ENCODE assay signal across 18 cellular contexts in the genomic region with DNA sequence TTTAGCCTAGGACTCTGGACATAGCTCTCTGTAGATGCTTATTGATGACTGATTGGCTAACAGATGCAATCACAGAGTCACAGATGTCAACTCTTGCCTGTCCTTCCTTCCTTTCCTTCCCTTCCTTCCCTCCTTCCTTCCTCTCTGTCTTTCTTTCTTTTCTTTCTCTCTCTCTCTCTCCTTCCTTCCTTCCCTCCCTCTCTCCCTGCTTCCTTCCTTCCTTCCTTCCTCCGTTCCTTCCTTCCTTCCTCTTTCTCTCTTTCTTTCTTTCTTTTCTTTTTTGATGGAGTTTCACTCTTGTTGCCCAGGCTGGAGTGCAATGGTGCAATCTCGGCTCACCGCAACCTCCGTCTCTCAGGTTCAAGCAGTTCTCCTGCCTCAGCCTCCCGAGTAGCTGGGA.
"Had no signal": no experiment of that assay in that cellular context is flagged by ENCODE, and none has a peak within 500 bp of the region (broad histone marks: within the 10 kb centered on the region; RNA-seq: fewer than 3 reads in every experiment).

No MANE protein-coding gene starts in this region.

- H3K27ac ChIP-seq: RWPE1, SJCRH30 had no signal

- H3K4me3 ChIP-seq: SJCRH30 had no signal

- DNase-seq: IMR-90, NCI-H1048, NCI-H1105, NCI-H1417, NCI-H1436 treated with DMSO at 0.1 percent for 48 hours, NCI-H1694, NCI-H187 treated with DMSO at 0.1 percent for 48 hours, NCI-H226, NCI-H446, NCI-H510A, NCI-H524 treated with DMSO at 0.1 percent for 48 hours, NCI-H774, PC-3, SHP77 treated with DMSO at 0.1 percent for 48 hours, SJCRH30 had no signal

- H3K4me1 ChIP-seq: SJCRH30 had no signal

- ATAC-seq: HepG2, Panc1, PC-3 had no signal

- H3K27me3 ChIP-seq: SJCRH30 had no signal

- H3K9me3 ChIP-seq: SJCRH30 had no signal
